ENCODE assay signal across 21 cellular contexts in genomic region chr6:136334465-136334846, GRCh38. TPM values are rescaled to one million over a fixed set of nuclear protein-coding genes. Genes with fewer than 3 reads are reported as not detected.
A peak's percentile ranks its signal among the peaks of the same experiment; 100 is the strongest.
DNase-seq lines count a peak whose midpoint lies in the region; ATAC-seq and TF ChIP-seq lines count a peak whose summit lies in the region.
"Had no signal": no experiment of that assay in that cellular context is flagged by ENCODE, and none has a peak within 500 bp of the region (broad histone marks: within the 10 kb centered on the region; RNA-seq: fewer than 3 reads in every experiment).

No MANE protein-coding gene starts in this region.

- no peak overlapping the region for H3K27ac Mint-ChIP-seq in neural progenitor cell
- no peak overlapping the region for H3K27ac Mint-ChIP-seq in CD4-positive, alpha-beta T cell
- H3K27ac Mint-ChIP-seq: B cell had no signal

- H3K4me1 ChIP-seq in neural progenitor cell: no peaks in the 10 kb centered on the region
- H3K4me1 ChIP-seq in SK-N-SH (ENCODE audit: control insufficient read depth in 1 of 2, insufficient read depth in 2 of 2, low read depth in 1 of 2, low read length in 1 of 2): no peaks in the 10 kb centered on the region; a peak in 1 of 4 replicates

- H3K9me3 ChIP-seq in neural progenitor cell (ENCODE audit: low read depth) (no peaks in the 10 kb centered on the region), SK-N-SH (no peaks in the 10 kb centered on the region)
- no peaks in the 10 kb centered on the region for H3K9me3 ChIP-seq in CD4-positive, alpha-beta T cell (ENCODE audit: control insufficient read depth, low read length)
- H3K9me3 ChIP-seq: HAP-1 had no signal

- in situ Hi-C loops in G401 (cut with HindIII; ENCODE audit: low sequenced_read_pairs): no loop called here

- H3K36me3 ChIP-seq in neural progenitor cell: no peaks in the 10 kb centered on the region
- no peaks in the 10 kb centered on the region for H3K36me3 ChIP-seq in SK-N-SH (replicated peaks in 1 of 2; ENCODE audit: control insufficient read depth in 1 of 2, insufficient read depth in 2 of 2, low read length in 1 of 2)
- H3K36me3 ChIP-seq: HAP-1 had no signal

- no peak overlapping the region for H3K4me3 Mint-ChIP-seq in neural progenitor cell
- H3K4me3 Mint-ChIP-seq in CD4-positive, alpha-beta T cell: no peak overlapping the region
- H3K4me3 Mint-ChIP-seq: B cell, CD14-positive monocyte had no signal

- no peaks in the 10 kb centered on the region for H3K27me3 ChIP-seq in neural progenitor cell
- no peaks in the 10 kb centered on the region for H3K27me3 ChIP-seq in CD4-positive, alpha-beta T cell (ENCODE audit: control insufficient read depth, insufficient read depth, low read length)
- no peaks in the 10 kb centered on the region for H3K27me3 ChIP-seq in SK-N-SH (ENCODE audit: insufficient read depth)

- peaks cover 6% of the 10 kb centered on the region for H3K27me3 Mint-ChIP-seq in neural progenitor cell (ENCODE audit: insufficient read depth, low read depth)
- no peaks in the 10 kb centered on the region for H3K27me3 Mint-ChIP-seq in CD4-positive, alpha-beta T cell
- H3K27me3 Mint-ChIP-seq: B cell had no signal

- H3K9ac ChIP-seq in neural progenitor cell (no peak overlapping the region), SK-N-SH (no peak overlapping the region)

- no peaks in the 10 kb centered on the region for H3K4me1 Mint-ChIP-seq in neural progenitor cell
- no peaks in the 10 kb centered on the region for H3K4me1 Mint-ChIP-seq in CD4-positive, alpha-beta T cell (ENCODE audit: low read depth)
- H3K4me1 Mint-ChIP-seq: B cell, CD14-positive monocyte had no signal

- ATAC-seq in left cardiac atrium (peak in 1 of 2 donors; percentile 52), esophagus mucosa (no peak)
- ATAC-seq in CD4-positive, alpha-beta T cell (ENCODE audit: poor library complexity): no peak

- intact Hi-C loops in left cardiac atrium (cut with DNase I): no loop called here
- intact Hi-C loops in CD4-positive, alpha-beta T cell (cut with DNase I, micrococcal nuclease): no loop called here

- TF ChIP-seq RAD21 in SK-N-SH (IDR thresholded peaks at IDR 0.05; ENCODE audit: low read length): no peak

- no peak overlapping the region for H3K4me2 ChIP-seq in neural progenitor cell
- no peak overlapping the region for H3K4me2 ChIP-seq in SK-N-SH

- CTCF ChIA-PET in CD4-positive, alpha-beta T cell (lab: Charles Lee): no interaction called here
- CTCF ChIA-PET in SK-N-SH (lab: Yijun Ruan, JAX): interaction anchor here (0.9 to 2.2 kb wide), 3 partner anchors 14 to 216 kb away, joined by 4 to 6 read pairs (median 4); partner anchors contain the start of gene MAP7

- 84% methylated on average over 13 of the region's 13 CpGs for WGBS in SK-N-SH (ENCODE audit: low lambda C conversion rate)

- H3K27ac ChIP-seq in neural progenitor cell (no peak overlapping the region), SK-N-SH (ENCODE audit: low read depth in 2 of 2, low read length in 1 of 2) (no peak overlapping the region)
- no peak overlapping the region for H3K27ac ChIP-seq in CD4-positive, alpha-beta T cell (ENCODE audit: low read depth, low read length)

- H3K9me3 Mint-ChIP-seq in neural progenitor cell: no peaks in the 10 kb centered on the region
- no peaks in the 10 kb centered on the region for H3K9me3 Mint-ChIP-seq in CD4-positive, alpha-beta T cell

- TF ChIP-seq CTCF in neural progenitor cell (IDR thresholded peaks at IDR 0.05): no peak
- no peak for TF ChIP-seq CTCF in CD4-positive, alpha-beta T cell (IDR thresholded peaks at IDR 0.05)
- TF ChIP-seq CTCF in SK-N-SH (IDR thresholded peaks at IDR 0.05): no peak

- peak overlapping the region; percentile 59 for H2AFZ ChIP-seq in neural progenitor cell (replicated peaks)
- H2AFZ ChIP-seq in SK-N-SH (ENCODE audit: low read depth): no peak overlapping the region

- peak; percentile 75 for DNase-seq in G401 (ENCODE audit: low spot score)
- peak; percentile 70 for DNase-seq in cerebellar cortex (ENCODE audit: low spot score)
- DNase-seq in left cardiac atrium: peak; percentile 32
- DNase-seq in neural progenitor cell (ENCODE audit: low spot score): no peak
- no peak for DNase-seq in CD4-positive, alpha-beta T cell
- DNase-seq in SK-N-SH: no peak
- DNase-seq in T1000 (lab: John Stamatoyannopoulos, UW): no peak
- DNase-seq: COR-L47, DMS79 treated with DMSO at 0.1 percent for 48 hours, IMR-90, NCI-H1105, NCI-H1694, NCI-H2081 treated with DMSO at 0.1 percent for 48 hours, NCI-H2171 treated with DMSO at 0.1 percent for 48 hours, NCI-H526, SHP77 had no signal

- H3F3A ChIP-seq in neural progenitor cell (ENCODE audit: low read depth) (no peaks in the 10 kb centered on the region), SK-N-SH (replicated peaks; ENCODE audit: insufficient read depth) (no peaks in the 10 kb centered on the region)

- POLR2A ChIA-PET in CD4-positive, alpha-beta T cell (lab: Charles Lee): no interaction called here
- POLR2A ChIA-PET in SK-N-SH (lab: Yijun Ruan, JAX): no interaction called here

- TF ChIP-seq EP300 in SK-N-SH (IDR thresholded peaks at IDR 0.05; ENCODE audit: borderline replicate concordance in 1 of 2, low read depth in 1 of 2, low read length in 1 of 2): no peak

- H4K20me1 ChIP-seq in neural progenitor cell (ENCODE audit: low read depth) (no peaks in the 10 kb centered on the region), SK-N-SH (ENCODE audit: insufficient read depth) (no peaks in the 10 kb centered on the region)

- no peaks in the 10 kb centered on the region for H3K9me2 ChIP-seq in SK-N-SH

- no peak overlapping the region for H3K4me3 ChIP-seq in neural progenitor cell
- H3K4me3 ChIP-seq in SK-N-SH (ENCODE audit: low read depth in 2 of 2, low read length in 1 of 2): no peak overlapping the region
- H3K4me3 ChIP-seq: GM12878, HAP-1 had no signal

- H3K36me3 Mint-ChIP-seq in neural progenitor cell: no peaks in the 10 kb centered on the region
- H3K36me3 Mint-ChIP-seq in CD4-positive, alpha-beta T cell (ENCODE audit: low read depth): no peaks in the 10 kb centered on the region
- H3K36me3 Mint-ChIP-seq: CD14-positive monocyte had no signal

- H3K79me2 ChIP-seq in neural progenitor cell (ENCODE audit: low read depth): no peaks in the 10 kb centered on the region
- no peaks in the 10 kb centered on the region for H3K79me2 ChIP-seq in SK-N-SH (ENCODE audit: insufficient read depth)

TF ChIP-seq in SK-N-SH, 30 proteins besides CTCF, POLR2A, EP300 and RAD21:
- TF ChIP-seq FOXJ3 (CRISPR knock-in tag; IDR thresholded peaks at IDR 0.05): no peak
- no peak for TF ChIP-seq SIN3A (IDR thresholded peaks at IDR 0.05; ENCODE audit: borderline replicate concordance, low read depth, low read length)
- TF ChIP-seq, protein P1, sequence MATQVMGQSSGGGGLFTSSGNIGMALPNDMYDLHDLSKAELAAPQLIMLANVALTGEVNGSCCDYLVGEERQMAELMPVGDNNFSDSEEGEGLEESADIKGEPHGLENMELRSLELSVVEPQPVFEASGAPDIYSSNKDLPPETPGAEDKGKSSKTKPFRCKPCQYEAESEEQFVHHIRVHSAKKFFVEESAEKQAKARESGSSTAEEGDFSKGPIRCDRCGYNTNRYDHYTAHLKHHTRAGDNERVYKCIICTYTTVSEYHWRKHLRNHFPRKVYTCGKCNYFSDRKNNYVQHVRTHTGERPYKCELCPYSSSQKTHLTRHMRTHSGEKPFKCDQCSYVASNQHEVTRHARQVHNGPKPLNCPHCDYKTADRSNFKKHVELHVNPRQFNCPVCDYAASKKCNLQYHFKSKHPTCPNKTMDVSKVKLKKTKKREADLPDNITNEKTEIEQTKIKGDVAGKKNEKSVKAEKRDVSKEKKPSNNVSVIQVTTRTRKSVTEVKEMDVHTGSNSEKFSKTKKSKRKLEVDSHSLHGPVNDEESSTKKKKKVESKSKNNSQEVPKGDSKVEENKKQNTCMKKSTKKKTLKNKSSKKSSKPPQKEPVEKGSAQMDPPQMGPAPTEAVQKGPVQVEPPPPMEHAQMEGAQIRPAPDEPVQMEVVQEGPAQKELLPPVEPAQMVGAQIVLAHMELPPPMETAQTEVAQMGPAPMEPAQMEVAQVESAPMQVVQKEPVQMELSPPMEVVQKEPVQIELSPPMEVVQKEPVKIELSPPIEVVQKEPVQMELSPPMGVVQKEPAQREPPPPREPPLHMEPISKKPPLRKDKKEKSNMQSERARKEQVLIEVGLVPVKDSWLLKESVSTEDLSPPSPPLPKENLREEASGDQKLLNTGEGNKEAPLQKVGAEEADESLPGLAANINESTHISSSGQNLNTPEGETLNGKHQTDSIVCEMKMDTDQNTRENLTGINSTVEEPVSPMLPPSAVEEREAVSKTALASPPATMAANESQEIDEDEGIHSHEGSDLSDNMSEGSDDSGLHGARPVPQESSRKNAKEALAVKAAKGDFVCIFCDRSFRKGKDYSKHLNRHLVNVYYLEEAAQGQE (IDR thresholded peaks at IDR 0.05; ENCODE audit: low read depth, low read length): no peak
- TF ChIP-seq YY1 (IDR thresholded peaks at IDR 0.05; ENCODE audit: low read depth): no peak
- no peak for TF ChIP-seq GATA2 (CRISPR knock-in tag; IDR thresholded peaks at IDR 0.05)

RNA-seq across cellular contexts. Expression of gene BCLAF1, which starts 44.8 kb away (rescaled TPM):
- total RNA-seq in G401 (2014; rRNA removed; shearing (Covaris generic)): 41.0 and 65.5 TPM in 2 replicates
- total RNA-seq in left cardiac atrium (10 to 100 TPM; 70.9 to 99.8 TPM), neural progenitor cell (ENCODE audit: low replicate concordance) (127 and 190 TPM in 2 replicates), esophagus mucosa (80.9 TPM)
- 100 to 1,000 TPM; 484 to 501 TPM for total RNA-seq in CD4-positive, alpha-beta T cell
- 21.9 and 30.4 TPM in 2 replicates for polyA plus RNA-seq in SK-N-SH (2012; rRNA removed)
- 26.2 and 32.4 TPM in 2 replicates for polyA plus RNA-seq in SK-N-SH (2012; cell fraction: cytosol; rRNA removed)
- 18.2 and 47.2 TPM in 2 replicates for polyA plus RNA-seq in SK-N-SH (2012; cell fraction: nucleus; rRNA removed)

Comparison
In these comparisons a context has a peak if more than half of its experiments do, and no peak if none do; other contexts are left out.
1. DNase-seq: peak in G401 (single experiment), cerebellar cortex (single experiment) and left cardiac atrium (single experiment); none in neural progenitor cell (single experiment), CD4-positive, alpha-beta T cell (0 of 10), SK-N-SH (single experiment) and T1000 (single experiment).